ENCODE assay signal across 1 cellular context in the genomic region with DNA sequence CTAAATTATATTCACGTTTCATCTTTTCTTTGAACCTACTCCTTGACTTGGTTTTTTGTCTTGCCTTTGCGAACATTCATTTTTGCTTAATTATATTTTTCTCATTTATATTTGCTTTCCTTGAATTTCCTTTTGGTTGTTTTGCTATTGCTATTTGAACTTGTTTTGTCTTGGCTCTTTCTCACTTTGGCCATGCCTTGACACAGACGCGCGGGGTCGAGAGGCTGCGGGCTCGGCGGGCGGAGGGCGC.
TF ChIP-seq lines count a peak whose summit lies in the region.

No MANE protein-coding gene starts in this region.

TF ChIP-seq in H1, 55 proteins besides CTCF, POLR2A, EP300 and RAD21 (continued from another document):
- TF ChIP-seq, protein P1, sequence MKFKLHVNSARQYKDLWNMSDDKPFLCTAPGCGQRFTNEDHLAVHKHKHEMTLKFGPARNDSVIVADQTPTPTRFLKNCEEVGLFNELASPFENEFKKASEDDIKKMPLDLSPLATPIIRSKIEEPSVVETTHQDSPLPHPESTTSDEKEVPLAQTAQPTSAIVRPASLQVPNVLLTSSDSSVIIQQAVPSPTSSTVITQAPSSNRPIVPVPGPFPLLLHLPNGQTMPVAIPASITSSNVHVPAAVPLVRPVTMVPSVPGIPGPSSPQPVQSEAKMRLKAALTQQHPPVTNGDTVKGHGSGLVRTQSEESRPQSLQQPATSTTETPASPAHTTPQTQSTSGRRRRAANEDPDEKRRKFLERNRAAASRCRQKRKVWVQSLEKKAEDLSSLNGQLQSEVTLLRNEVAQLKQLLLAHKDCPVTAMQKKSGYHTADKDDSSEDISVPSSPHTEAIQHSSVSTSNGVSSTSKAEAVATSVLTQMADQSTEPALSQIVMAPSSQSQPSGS (IDR thresholded peaks at IDR 0.05; ENCODE audit: low read length), result no peak
